Comparison of ENCODE assay signal across 1 cellular context in the genomic region with DNA sequence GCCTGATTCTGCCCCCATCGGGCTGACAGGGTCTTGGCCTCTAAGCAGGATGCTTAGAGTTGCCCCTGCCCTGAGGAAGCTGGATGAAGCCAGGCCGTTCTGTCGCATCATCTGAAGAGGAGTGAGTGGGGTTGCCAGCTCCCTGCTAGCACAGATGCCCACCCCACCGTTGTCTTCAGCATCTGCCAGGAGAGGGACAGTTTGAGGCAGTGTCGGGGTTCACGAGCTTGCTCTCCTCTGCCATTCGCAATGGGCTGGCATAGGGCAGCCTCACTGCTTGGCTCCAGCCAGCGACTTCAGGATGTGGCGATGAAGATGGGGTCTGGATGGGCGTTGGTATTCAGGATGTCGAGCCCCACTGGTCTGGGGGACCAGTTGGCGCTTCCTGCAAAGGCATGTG.
TF ChIP-seq lines count a peak whose summit lies in the region.

No MANE protein-coding gene starts in this region.

TF ChIP-seq in H1, 55 proteins besides CTCF, POLR2A, EP300 and RAD21 (continued from another document):
- no peak for TF ChIP-seq RNF2 (IDR thresholded peaks at IDR 0.05; ENCODE audit: borderline replicate concordance, low read depth, low read length, missing control alignments, poor library complexity, severe bottlenecking)
- TF ChIP-seq CREB1 (IDR thresholded peaks at IDR 0.05): no peak
- no peak for TF ChIP-seq CHD1 (IDR thresholded peaks at IDR 0.05; ENCODE audit: low read depth, low read length)
- TF ChIP-seq GTF2F1 (IDR thresholded peaks at IDR 0.05; ENCODE audit: borderline replicate concordance, low read depth, low read length): no peak
- no peak for TF ChIP-seq KDM5A (IDR thresholded peaks at IDR 0.05; ENCODE audit: low read length)
- no peak for TF ChIP-seq TAF7 (optimal IDR thresholded peaks at IDR 0.05; ENCODE audit: borderline replicate concordance, low read depth, low read length)
